In the genomic region with DNA sequence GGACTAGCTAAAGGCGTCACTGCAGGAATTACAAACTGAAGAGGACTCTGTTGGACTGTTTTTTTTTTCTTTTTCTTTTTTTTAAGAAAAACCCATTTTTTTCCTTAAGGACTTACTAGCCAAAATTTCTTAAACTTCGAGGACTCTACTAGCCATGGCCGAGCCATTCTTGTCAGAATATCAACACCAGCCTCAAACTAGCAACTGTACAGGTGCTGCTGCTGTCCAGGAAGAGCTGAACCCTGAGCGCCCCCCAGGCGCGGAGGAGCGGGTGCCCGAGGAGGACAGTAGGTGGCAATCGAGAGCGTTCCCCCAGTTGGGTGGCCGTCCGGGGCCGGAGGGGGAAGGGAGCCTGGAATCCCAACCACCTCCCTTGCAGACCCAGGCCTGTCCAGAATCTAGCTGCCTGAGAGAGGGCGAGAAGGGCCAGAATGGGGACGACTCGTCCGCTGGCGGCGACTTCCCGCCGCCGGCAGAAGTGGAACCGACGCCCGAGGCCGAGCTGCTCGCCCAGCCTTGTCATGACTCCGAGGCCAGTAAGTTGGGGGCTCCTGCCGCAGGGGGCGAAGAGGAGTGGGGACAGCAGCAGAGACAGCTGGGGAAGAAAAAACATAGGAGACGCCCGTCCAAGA, we compare ENCODE assay signal across 1 cellular context.
TF ChIP-seq lines count a peak whose summit lies in the region.

No MANE protein-coding gene starts in this region.

TF ChIP-seq in HepG2, 621 proteins besides CTCF, POLR2A, EP300 and RAD21 (continued from another document and continues in another):
- TF ChIP-seq, protein P1, sequence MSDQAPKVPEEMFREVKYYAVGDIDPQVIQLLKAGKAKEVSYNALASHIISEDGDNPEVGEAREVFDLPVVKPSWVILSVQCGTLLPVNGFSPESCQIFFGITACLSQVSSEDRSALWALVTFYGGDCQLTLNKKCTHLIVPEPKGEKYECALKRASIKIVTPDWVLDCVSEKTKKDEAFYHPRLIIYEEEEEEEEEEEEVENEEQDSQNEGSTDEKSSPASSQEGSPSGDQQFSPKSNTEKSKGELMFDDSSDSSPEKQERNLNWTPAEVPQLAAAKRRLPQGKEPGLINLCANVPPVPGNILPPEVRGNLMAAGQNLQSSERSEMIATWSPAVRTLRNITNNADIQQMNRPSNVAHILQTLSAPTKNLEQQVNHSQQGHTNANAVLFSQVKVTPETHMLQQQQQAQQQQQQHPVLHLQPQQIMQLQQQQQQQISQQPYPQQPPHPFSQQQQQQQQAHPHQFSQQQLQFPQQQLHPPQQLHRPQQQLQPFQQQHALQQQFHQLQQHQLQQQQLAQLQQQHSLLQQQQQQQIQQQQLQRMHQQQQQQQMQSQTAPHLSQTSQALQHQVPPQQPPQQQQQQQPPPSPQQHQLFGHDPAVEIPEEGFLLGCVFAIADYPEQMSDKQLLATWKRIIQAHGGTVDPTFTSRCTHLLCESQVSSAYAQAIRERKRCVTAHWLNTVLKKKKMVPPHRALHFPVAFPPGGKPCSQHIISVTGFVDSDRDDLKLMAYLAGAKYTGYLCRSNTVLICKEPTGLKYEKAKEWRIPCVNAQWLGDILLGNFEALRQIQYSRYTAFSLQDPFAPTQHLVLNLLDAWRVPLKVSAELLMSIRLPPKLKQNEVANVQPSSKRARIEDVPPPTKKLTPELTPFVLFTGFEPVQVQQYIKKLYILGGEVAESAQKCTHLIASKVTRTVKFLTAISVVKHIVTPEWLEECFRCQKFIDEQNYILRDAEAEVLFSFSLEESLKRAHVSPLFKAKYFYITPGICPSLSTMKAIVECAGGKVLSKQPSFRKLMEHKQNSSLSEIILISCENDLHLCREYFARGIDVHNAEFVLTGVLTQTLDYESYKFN (CRISPR knock-in tag; conservative IDR thresholded peaks at IDR 0.05): peak; percentile 12; the same call in 1 of the 2 replicates
- TF ChIP-seq, protein P2, sequence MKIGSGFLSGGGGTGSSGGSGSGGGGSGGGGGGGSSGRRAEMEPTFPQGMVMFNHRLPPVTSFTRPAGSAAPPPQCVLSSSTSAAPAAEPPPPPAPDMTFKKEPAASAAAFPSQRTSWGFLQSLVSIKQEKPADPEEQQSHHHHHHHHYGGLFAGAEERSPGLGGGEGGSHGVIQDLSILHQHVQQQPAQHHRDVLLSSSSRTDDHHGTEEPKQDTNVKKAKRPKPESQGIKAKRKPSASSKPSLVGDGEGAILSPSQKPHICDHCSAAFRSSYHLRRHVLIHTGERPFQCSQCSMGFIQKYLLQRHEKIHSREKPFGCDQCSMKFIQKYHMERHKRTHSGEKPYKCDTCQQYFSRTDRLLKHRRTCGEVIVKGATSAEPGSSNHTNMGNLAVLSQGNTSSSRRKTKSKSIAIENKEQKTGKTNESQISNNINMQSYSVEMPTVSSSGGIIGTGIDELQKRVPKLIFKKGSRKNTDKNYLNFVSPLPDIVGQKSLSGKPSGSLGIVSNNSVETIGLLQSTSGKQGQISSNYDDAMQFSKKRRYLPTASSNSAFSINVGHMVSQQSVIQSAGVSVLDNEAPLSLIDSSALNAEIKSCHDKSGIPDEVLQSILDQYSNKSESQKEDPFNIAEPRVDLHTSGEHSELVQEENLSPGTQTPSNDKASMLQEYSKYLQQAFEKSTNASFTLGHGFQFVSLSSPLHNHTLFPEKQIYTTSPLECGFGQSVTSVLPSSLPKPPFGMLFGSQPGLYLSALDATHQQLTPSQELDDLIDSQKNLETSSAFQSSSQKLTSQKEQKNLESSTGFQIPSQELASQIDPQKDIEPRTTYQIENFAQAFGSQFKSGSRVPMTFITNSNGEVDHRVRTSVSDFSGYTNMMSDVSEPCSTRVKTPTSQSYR (CRISPR knock-in tag; IDR thresholded peaks at IDR 0.05; ENCODE audit: borderline replicate concordance): peak; percentile 93
- TF ChIP-seq ZNF225 (CRISPR knock-in tag; IDR thresholded peaks at IDR 0.05) (peak; percentile 24), PAX8 (CRISPR knock-in tag; IDR thresholded peaks at IDR 0.05; ENCODE audit: borderline replicate concordance) (no peak), ZNF296 (CRISPR knock-in tag; conservative IDR thresholded peaks at IDR 0.05) (no peak; the same call in 1 of the 2 replicates), MED13 (CRISPR knock-in tag; IDR thresholded peaks at IDR 0.05) (0 out of 2 replicates have a peak, but pooled peaks have one; percentile 59), KMT2B (CRISPR knock-in tag; IDR thresholded peaks at IDR 0.05) (peak; percentile 43; the same call in 1 of the 2 replicates), SP4 (CRISPR knock-in tag; IDR thresholded peaks at IDR 0.05) (0 out of 2 replicates have a peak, but pooled peaks have one; percentile 3), HOXA7 (CRISPR knock-in tag; IDR thresholded peaks at IDR 0.05) (0 out of 2 replicates have a peak, but pooled peaks have one; percentile 8), PRPF4 (IDR thresholded peaks at IDR 0.05; ENCODE audit: low read depth, low read length, poor library complexity, severe bottlenecking) (peak; percentile 93), CBX1 (IDR thresholded peaks at IDR 0.05; ENCODE audit: low read depth) (peak; percentile 70), CEBPG (CRISPR knock-in tag; IDR thresholded peaks at IDR 0.05) (peak; percentile 35; the same call in 1 of the 2 replicates), NFIC (IDR thresholded peaks at IDR 0.05; ENCODE audit: low read length) (0 out of 2 replicates have a peak, but pooled peaks have one; percentile 8), BCL6 (CRISPR knock-in tag; IDR thresholded peaks at IDR 0.05) (peak; percentile 89), HOXA3 (CRISPR knock-in tag; IDR thresholded peaks at IDR 0.05) (peak; percentile 58), FOXM1 (CRISPR knock-in tag; IDR thresholded peaks at IDR 0.05) (no peak), ARNTL (CRISPR knock-in tag; IDR thresholded peaks at IDR 0.05) (no peak), ZNF674 (CRISPR knock-in tag; IDR thresholded peaks at IDR 0.05; ENCODE audit: low read depth) (no peak), GTF3A (CRISPR knock-in tag; conservative IDR thresholded peaks at IDR 0.05) (0 out of 2 replicates have a peak, but pooled peaks have one; percentile 58), CENPT (CRISPR knock-in tag; IDR thresholded peaks at IDR 0.05; ENCODE audit: low read depth) (no peak)
- TF ChIP-seq, protein P3, sequence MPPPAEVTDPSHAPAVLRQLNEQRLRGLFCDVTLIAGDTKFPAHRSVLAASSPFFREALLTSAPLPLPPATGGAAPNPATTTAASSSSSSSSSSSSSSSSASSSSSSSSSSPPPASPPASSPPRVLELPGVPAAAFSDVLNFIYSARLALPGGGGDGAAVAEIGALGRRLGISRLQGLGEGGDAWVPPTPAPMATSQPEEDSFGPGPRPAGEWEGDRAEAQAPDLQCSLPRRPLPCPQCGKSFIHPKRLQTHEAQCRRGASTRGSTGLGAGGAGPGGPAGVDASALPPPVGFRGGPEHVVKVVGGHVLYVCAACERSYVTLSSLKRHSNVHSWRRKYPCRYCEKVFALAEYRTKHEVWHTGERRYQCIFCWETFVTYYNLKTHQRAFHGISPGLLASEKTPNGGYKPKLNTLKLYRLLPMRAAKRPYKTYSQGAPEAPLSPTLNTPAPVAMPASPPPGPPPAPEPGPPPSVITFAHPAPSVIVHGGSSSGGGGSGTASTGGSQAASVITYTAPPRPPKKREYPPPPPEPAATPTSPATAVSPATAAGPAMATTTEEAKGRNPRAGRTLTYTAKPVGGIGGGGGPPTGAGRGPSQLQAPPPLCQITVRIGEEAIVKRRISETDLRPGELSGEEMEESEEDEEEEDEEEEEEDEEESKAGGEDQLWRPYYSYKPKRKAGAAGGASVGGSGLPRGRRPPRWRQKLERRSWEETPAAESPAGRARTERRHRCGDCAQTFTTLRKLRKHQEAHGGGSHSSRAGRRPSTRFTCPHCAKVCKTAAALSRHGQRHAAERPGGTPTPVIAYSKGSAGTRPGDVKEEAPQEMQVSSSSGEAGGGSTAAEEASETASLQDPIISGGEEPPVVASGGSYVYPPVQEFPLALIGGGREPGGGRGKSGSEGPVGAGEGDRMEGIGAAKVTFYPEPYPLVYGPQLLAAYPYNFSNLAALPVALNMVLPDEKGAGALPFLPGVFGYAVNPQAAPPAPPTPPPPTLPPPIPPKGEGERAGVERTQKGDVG (CRISPR knock-in tag; IDR thresholded peaks at IDR 0.05; ENCODE audit: borderline replicate concordance): peak; percentile 22; the same call in 1 of the 2 replicates
- TF ChIP-seq, protein P4, sequence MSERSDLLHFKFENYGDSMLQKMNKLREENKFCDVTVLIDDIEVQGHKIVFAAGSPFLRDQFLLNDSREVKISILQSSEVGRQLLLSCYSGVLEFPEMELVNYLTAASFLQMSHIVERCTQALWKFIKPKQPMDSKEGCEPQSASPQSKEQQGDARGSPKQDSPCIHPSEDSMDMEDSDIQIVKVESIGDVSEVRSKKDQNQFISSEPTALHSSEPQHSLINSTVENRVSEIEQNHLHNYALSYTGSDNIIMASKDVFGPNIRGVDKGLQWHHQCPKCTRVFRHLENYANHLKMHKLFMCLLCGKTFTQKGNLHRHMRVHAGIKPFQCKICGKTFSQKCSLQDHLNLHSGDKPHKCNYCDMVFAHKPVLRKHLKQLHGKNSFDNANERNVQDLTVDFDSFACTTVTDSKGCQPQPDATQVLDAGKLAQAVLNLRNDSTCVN (CRISPR knock-in tag; IDR thresholded peaks at IDR 0.05; ENCODE audit: borderline replicate concordance): no peak; the same call in 1 of the 2 replicates
- TF ChIP-seq, protein P5, sequence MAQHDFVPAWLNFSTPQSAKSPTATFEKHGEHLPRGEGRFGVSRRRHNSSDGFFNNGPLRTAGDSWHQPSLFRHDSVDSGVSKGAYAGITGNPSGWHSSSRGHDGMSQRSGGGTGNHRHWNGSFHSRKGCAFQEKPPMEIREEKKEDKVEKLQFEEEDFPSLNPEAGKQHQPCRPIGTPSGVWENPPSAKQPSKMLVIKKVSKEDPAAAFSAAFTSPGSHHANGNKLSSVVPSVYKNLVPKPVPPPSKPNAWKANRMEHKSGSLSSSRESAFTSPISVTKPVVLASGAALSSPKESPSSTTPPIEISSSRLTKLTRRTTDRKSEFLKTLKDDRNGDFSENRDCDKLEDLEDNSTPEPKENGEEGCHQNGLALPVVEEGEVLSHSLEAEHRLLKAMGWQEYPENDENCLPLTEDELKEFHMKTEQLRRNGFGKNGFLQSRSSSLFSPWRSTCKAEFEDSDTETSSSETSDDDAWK (CRISPR knock-in tag; IDR thresholded peaks at IDR 0.05): no peak
- TF ChIP-seq, protein P6, sequence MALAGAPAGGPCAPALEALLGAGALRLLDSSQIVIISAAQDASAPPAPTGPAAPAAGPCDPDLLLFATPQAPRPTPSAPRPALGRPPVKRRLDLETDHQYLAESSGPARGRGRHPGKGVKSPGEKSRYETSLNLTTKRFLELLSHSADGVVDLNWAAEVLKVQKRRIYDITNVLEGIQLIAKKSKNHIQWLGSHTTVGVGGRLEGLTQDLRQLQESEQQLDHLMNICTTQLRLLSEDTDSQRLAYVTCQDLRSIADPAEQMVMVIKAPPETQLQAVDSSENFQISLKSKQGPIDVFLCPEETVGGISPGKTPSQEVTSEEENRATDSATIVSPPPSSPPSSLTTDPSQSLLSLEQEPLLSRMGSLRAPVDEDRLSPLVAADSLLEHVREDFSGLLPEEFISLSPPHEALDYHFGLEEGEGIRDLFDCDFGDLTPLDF (CRISPR knock-in tag; IDR thresholded peaks at IDR 0.05): 0 out of 2 replicates have a peak, but pooled peaks have one; percentile 26
- TF ChIP-seq, protein P7, sequence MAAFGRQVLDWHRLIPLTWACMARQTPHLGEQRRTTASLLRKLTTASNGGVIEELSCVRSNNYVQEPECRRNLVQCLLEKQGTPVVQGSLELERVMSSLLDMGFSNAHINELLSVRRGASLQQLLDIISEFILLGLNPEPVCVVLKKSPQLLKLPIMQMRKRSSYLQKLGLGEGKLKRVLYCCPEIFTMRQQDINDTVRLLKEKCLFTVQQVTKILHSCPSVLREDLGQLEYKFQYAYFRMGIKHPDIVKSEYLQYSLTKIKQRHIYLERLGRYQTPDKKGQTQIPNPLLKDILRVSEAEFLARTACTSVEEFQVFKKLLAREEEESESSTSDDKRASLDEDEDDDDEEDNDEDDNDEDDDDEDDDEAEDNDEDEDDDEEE (CRISPR knock-in tag; IDR thresholded peaks at IDR 0.05): 0 out of 2 replicates have a peak, but pooled peaks have one; percentile 45
- TF ChIP-seq, protein P8, sequence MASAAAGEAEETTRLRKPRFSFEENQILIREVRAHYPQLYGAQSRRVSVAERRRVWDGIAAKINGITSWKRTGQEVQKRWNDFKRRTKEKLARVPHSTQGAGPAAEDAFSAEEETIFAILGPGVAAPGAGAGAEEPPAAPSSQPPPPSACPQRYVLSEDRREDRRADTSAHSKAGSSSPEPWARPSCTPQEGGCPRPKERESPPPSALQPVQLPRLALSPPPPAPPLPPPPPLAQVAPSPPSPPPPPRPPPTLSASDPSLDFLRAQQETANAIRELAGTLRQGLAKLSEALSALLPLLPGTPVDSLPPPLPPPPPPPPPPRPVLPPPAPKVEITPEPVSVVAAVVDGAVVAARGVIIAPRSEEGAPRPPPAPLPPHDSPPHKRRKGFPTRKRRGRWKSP (CRISPR knock-in tag; IDR thresholded peaks at IDR 0.05): no peak
- TF ChIP-seq, protein P9, sequence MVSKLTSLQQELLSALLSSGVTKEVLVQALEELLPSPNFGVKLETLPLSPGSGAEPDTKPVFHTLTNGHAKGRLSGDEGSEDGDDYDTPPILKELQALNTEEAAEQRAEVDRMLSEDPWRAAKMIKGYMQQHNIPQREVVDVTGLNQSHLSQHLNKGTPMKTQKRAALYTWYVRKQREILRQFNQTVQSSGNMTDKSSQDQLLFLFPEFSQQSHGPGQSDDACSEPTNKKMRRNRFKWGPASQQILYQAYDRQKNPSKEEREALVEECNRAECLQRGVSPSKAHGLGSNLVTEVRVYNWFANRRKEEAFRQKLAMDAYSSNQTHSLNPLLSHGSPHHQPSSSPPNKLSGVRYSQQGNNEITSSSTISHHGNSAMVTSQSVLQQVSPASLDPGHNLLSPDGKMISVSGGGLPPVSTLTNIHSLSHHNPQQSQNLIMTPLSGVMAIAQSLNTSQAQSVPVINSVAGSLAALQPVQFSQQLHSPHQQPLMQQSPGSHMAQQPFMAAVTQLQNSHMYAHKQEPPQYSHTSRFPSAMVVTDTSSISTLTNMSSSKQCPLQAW (CRISPR knock-in tag; IDR thresholded peaks at IDR 0.05): peak; percentile 65; the same call in 1 of the 2 replicates
- TF ChIP-seq, protein P10, sequence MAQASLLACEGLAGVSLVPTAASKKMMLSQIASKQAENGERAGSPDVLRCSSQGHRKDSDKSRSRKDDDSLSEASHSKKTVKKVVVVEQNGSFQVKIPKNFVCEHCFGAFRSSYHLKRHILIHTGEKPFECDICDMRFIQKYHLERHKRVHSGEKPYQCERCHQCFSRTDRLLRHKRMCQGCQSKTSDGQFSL (CRISPR knock-in tag; IDR thresholded peaks at IDR 0.05): peak; percentile 89
- TF ChIP-seq, protein P11, sequence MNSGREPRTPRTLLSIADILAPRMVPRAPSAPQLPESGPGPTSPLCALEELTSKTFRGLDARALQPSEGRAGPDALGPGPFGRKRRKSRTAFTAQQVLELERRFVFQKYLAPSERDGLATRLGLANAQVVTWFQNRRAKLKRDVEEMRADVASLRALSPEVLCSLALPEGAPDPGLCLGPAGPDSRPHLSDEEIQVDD (CRISPR knock-in tag; IDR thresholded peaks at IDR 0.05; ENCODE audit: borderline replicate concordance): peak; percentile 53; the same call in 1 of the 2 replicates
- TF ChIP-seq, protein P12, sequence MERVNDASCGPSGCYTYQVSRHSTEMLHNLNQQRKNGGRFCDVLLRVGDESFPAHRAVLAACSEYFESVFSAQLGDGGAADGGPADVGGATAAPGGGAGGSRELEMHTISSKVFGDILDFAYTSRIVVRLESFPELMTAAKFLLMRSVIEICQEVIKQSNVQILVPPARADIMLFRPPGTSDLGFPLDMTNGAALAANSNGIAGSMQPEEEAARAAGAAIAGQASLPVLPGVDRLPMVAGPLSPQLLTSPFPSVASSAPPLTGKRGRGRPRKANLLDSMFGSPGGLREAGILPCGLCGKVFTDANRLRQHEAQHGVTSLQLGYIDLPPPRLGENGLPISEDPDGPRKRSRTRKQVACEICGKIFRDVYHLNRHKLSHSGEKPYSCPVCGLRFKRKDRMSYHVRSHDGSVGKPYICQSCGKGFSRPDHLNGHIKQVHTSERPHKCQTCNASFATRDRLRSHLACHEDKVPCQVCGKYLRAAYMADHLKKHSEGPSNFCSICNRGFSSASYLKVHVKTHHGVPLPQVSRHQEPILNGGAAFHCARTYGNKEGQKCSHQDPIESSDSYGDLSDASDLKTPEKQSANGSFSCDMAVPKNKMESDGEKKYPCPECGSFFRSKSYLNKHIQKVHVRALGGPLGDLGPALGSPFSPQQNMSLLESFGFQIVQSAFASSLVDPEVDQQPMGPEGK (CRISPR knock-in tag; IDR thresholded peaks at IDR 0.05): peak; percentile 98
